ENCODE assay signal across 15 cellular contexts in the genomic region with DNA sequence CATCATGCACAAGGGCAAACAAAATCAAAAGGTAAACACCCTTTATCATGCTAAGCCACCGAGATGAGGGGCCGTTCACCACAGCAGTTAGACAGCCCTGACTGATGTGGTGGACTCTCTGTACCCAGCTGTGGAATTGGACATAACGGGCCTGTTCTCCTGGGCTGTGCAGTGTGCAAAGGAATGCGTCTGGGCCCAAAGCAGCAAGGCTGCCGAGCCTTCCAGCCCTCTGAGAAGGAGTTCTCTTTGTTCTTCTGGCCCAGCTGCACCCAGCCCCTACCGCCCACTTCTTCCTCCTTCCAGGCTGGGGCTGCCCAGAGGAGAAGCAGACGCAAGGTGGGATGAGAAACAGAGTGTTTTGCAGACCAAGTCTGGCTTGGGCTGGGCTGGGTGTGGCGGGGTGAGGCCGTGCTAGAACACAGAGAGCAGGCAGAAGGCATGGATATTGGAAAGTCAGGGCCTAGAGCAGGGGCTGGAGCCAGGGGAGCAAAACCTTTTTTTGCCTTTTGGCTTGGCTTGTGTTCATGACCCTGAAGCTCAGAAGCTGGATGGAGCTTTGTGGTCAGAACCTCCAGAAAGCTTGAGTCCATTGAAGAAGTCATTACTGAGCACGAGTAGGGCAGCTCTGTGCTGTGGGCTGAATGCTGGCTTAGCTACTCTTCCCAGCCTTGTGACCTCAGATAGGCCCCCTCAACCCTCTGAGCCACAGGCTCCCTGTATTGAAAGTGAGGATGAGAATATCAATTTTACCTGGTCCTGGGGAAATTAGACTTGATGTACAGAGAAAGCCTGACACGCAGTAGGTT. TPM values are rescaled to one million over a fixed set of nuclear protein-coding genes. Genes with fewer than 3 reads are reported as not detected.
DNase-seq lines count a peak whose midpoint lies in the region; ATAC-seq and TF ChIP-seq lines count a peak whose summit lies in the region.
"Had no signal": no experiment of that assay in that cellular context is flagged by ENCODE, and none has a peak within 500 bp of the region (broad histone marks: within the 10 kb centered on the region; RNA-seq: fewer than 3 reads in every experiment).

No MANE protein-coding gene starts in this region.

- H3K36me3 Mint-ChIP-seq in activated CD8-positive, alpha-beta T cell treated with anti-CD3 and anti-CD28 coated beads, Interleukin-2, amount 10 ng/mL, durations not matched to agents 7 days and 5 days (ENCODE audit: low read depth), result no peaks in the 10 kb centered on the region
- no peaks in the 10 kb centered on the region for H3K36me3 Mint-ChIP-seq in activated CD8-positive, alpha-beta T cell treated with anti-CD3 and anti-CD28 coated beads for 36 hours (ENCODE audit: low read depth)
- H3K36me3 Mint-ChIP-seq in osteocyte (ENCODE audit: unreplicated experiment), result no peaks in the 10 kb centered on the region
- no peaks in the 10 kb centered on the region for H3K36me3 Mint-ChIP-seq in natural killer cell
- H3K36me3 Mint-ChIP-seq: activated naive CD8-positive, alpha-beta T cell treated with anti-CD3 and anti-CD28 coated beads, Interleukin-2, amount 10 ng/mL, durations not matched to agents 7 days and 5 days had no signal

- POLR2A ChIA-PET in activated CD8-positive, alpha-beta T cell treated with anti-CD3 and anti-CD28 coated beads, Interleukin-2, amount 10 ng/mL, durations not matched to agents 7 days and 5 days (lab: Charles Lee), result no interaction called here
- POLR2A ChIA-PET in activated CD8-positive, alpha-beta T cell treated with anti-CD3 and anti-CD28 coated beads for 36 hours (lab: Charles Lee), result no interaction called here

- H3K9me3 Mint-ChIP-seq in activated CD8-positive, alpha-beta T cell treated with anti-CD3 and anti-CD28 coated beads, Interleukin-2, amount 10 ng/mL, durations not matched to agents 7 days and 5 days (ENCODE audit: insufficient read depth), result no peaks in the 10 kb centered on the region
- no peaks in the 10 kb centered on the region for H3K9me3 Mint-ChIP-seq in activated CD8-positive, alpha-beta T cell treated with anti-CD3 and anti-CD28 coated beads for 36 hours
- H3K9me3 Mint-ChIP-seq in osteocyte (ENCODE audit: unreplicated experiment) (no peaks in the 10 kb centered on the region), natural killer cell (no peaks in the 10 kb centered on the region)
- H3K9me3 Mint-ChIP-seq: activated naive CD8-positive, alpha-beta T cell treated with anti-CD3 and anti-CD28 coated beads, Interleukin-2, amount 10 ng/mL, durations not matched to agents 7 days and 5 days; T-helper 2 cell treated with Interferon-gamma antibody and Interleukin-4, amounts not matched to agents 5 μg/mL and 100 μg/mL, for 36 hours had no signal

- H3K4me3 ChIP-seq in heart left ventricle (no peak overlapping the region), uterus (no peak overlapping the region)
- H3K4me3 ChIP-seq: pancreas had no signal

- TF ChIP-seq CTCF in activated CD8-positive, alpha-beta T cell treated with anti-CD3 and anti-CD28 coated beads for 36 hours (IDR thresholded peaks at IDR 0.05), result no peak
- no peak for TF ChIP-seq CTCF in heart left ventricle (IDR thresholded peaks at IDR 0.05)
- TF ChIP-seq CTCF in osteocyte (IDR thresholded peaks at IDR 0.05), result no peak
- TF ChIP-seq CTCF in uterus (IDR thresholded peaks at IDR 0.05), result no peak
- TF ChIP-seq CTCF in natural killer cell (IDR thresholded peaks at IDR 0.05), result no peak

- ATAC-seq in activated CD8-positive, alpha-beta T cell treated with anti-CD3 and anti-CD28 coated beads, Interleukin-2, amount 10 ng/mL, durations not matched to agents 7 days and 5 days, result no peak
- ATAC-seq in activated CD8-positive, alpha-beta T cell treated with anti-CD3 and anti-CD28 coated beads for 36 hours, result no peak
- ATAC-seq in heart left ventricle (peak; percentile 86 to 91 (median 90)), GM21360 (IDR thresholded peaks at IDR 0.05; ENCODE audit: unreplicated experiment) (no peak), natural killer cell (no peak)

- H3K4me1 ChIP-seq in heart left ventricle (peaks cover 0 to 42% (median 24%) of the 10 kb centered on the region in 12 donors), uterus (peaks cover 0 to 3% of the 10 kb centered on the region in 2 donors)
- H3K4me1 ChIP-seq: pancreas had no signal

- H3K27ac Mint-ChIP-seq in activated CD8-positive, alpha-beta T cell treated with anti-CD3 and anti-CD28 coated beads, Interleukin-2, amount 10 ng/mL, durations not matched to agents 7 days and 5 days, result no peak overlapping the region
- H3K27ac Mint-ChIP-seq in activated CD8-positive, alpha-beta T cell treated with anti-CD3 and anti-CD28 coated beads for 36 hours, result no peak overlapping the region
- no peak overlapping the region for H3K27ac Mint-ChIP-seq in osteocyte (ENCODE audit: unreplicated experiment)
- H3K27ac Mint-ChIP-seq in natural killer cell, result no peak overlapping the region
- H3K27ac Mint-ChIP-seq: activated naive CD8-positive, alpha-beta T cell treated with anti-CD3 and anti-CD28 coated beads, Interleukin-2, amount 10 ng/mL, durations not matched to agents 7 days and 5 days; T-helper 2 cell treated with Interferon-gamma antibody and Interleukin-4, amounts not matched to agents 5 μg/mL and 100 μg/mL, for 36 hours had no signal

- TF ChIP-seq POLR2A in heart left ventricle (IDR thresholded peaks at IDR 0.05) (no peak), uterus (IDR thresholded peaks at IDR 0.05) (no peak)

- peak; percentile 9 for DNase-seq in activated CD8-positive, alpha-beta T cell treated with anti-CD3 and anti-CD28 coated beads, Interleukin-2, amount 10 ng/mL, durations not matched to agents 7 days and 5 days
- DNase-seq in activated CD8-positive, alpha-beta T cell treated with anti-CD3 and anti-CD28 coated beads for 36 hours, result no peak
- DNase-seq in heart left ventricle, result peak; percentile 74 to 89 (median 85)
- DNase-seq in osteocyte (ENCODE audit: extremely low spot score, unreplicated experiment), result peak; percentile 64
- DNase-seq in uterus, result peak; percentile 46 to 63
- DNase-seq in HT-29 (ENCODE audit: low spot score), result no peak
- no peak for DNase-seq in natural killer cell
- DNase-seq: activated naive CD8-positive, alpha-beta T cell treated with anti-CD3 and anti-CD28 coated beads, Interleukin-2, amount 10 ng/mL, durations not matched to agents 7 days and 5 days; cortex of kidney; kidney glomerular epithelial cell; OCI-M1; substantia nigra had no signal

- H3K9me3 ChIP-seq in heart left ventricle (no peaks in the 10 kb centered on the region), uterus (no peaks in the 10 kb centered on the region)
- H3K9me3 ChIP-seq: pancreas had no signal

- CTCF ChIA-PET in activated CD8-positive, alpha-beta T cell treated with anti-CD3 and anti-CD28 coated beads, Interleukin-2, amount 10 ng/mL, durations not matched to agents 7 days and 5 days (lab: Charles Lee), result no interaction called here
- CTCF ChIA-PET in activated CD8-positive, alpha-beta T cell treated with anti-CD3 and anti-CD28 coated beads for 36 hours (lab: Charles Lee), result no interaction called here

- H3K27ac ChIP-seq in heart left ventricle (peak overlapping the region; percentile 46 to 97 (median 86)), uterus (peak overlapping the region; percentile 67 to 75)
- H3K27ac ChIP-seq: pancreas had no signal

- no peaks in the 10 kb centered on the region for H3K36me3 ChIP-seq in heart left ventricle
- no peaks in the 10 kb centered on the region for H3K36me3 ChIP-seq in uterus
- H3K36me3 ChIP-seq: pancreas had no signal

- H3K27me3 ChIP-seq in heart left ventricle, result no peaks in the 10 kb centered on the region
- H3K27me3 ChIP-seq in uterus, result no peaks in the 10 kb centered on the region
- H3K27me3 ChIP-seq: pancreas had no signal

- H3K4me1 Mint-ChIP-seq in activated CD8-positive, alpha-beta T cell treated with anti-CD3 and anti-CD28 coated beads, Interleukin-2, amount 10 ng/mL, durations not matched to agents 7 days and 5 days (ENCODE audit: low read depth), result no peaks in the 10 kb centered on the region
- no peaks in the 10 kb centered on the region for H3K4me1 Mint-ChIP-seq in activated CD8-positive, alpha-beta T cell treated with anti-CD3 and anti-CD28 coated beads for 36 hours (ENCODE audit: low read depth)
- H3K4me1 Mint-ChIP-seq in osteocyte (ENCODE audit: unreplicated experiment) (no peaks in the 10 kb centered on the region), natural killer cell (peaks cover 0 to under 1% of the 10 kb centered on the region in 2 donors)

- no peaks in the 10 kb centered on the region for H3K27me3 Mint-ChIP-seq in activated CD8-positive, alpha-beta T cell treated with anti-CD3 and anti-CD28 coated beads, Interleukin-2, amount 10 ng/mL, durations not matched to agents 7 days and 5 days (ENCODE audit: low read depth)
- H3K27me3 Mint-ChIP-seq in activated CD8-positive, alpha-beta T cell treated with anti-CD3 and anti-CD28 coated beads for 36 hours, result peaks cover 11% of the 10 kb centered on the region
- H3K27me3 Mint-ChIP-seq in osteocyte (ENCODE audit: unreplicated experiment), result peaks cover 60% of the 10 kb centered on the region
- H3K27me3 Mint-ChIP-seq in natural killer cell (ENCODE audit: low read depth in 2 of 2), result peaks cover 22 to 31% of the 10 kb centered on the region in 2 donors

- 45 to 60% (median 51%) methylated on average over 10 to 11 of the region's 11 CpGs for WGBS in heart left ventricle, 4 donors

- no peak overlapping the region for H3K4me3 Mint-ChIP-seq in activated CD8-positive, alpha-beta T cell treated with anti-CD3 and anti-CD28 coated beads, Interleukin-2, amount 10 ng/mL, durations not matched to agents 7 days and 5 days
- no peak overlapping the region for H3K4me3 Mint-ChIP-seq in activated CD8-positive, alpha-beta T cell treated with anti-CD3 and anti-CD28 coated beads for 36 hours
- no peak overlapping the region for H3K4me3 Mint-ChIP-seq in osteocyte (ENCODE audit: unreplicated experiment)
- no peak overlapping the region for H3K4me3 Mint-ChIP-seq in natural killer cell
- H3K4me3 Mint-ChIP-seq: activated naive CD8-positive, alpha-beta T cell treated with anti-CD3 and anti-CD28 coated beads, Interleukin-2, amount 10 ng/mL, durations not matched to agents 7 days and 5 days; T-helper 2 cell treated with Interferon-gamma antibody and Interleukin-4, amounts not matched to agents 5 μg/mL and 100 μg/mL, for 36 hours had no signal

- intact Hi-C loops in activated CD8-positive, alpha-beta T cell treated with anti-CD3 and anti-CD28 coated beads for 36 hours (cut with micrococcal nuclease), result no loop called here
- intact Hi-C loops in heart left ventricle (cut with DNase I), result loop anchor here in 3 of 10 donors (2.0 to 5.0 kb wide), 3 partner anchors 79 to 138 kb away; partner anchors contain the start of gene NEURL1B (in 1 of the 3)
- intact Hi-C loops in uterus (cut with DNase I; ENCODE audit: low total_unique reads), result loop anchor here (10.0 kb wide), 1 partner anchor 71 kb away; no protein-coding TSS in a partner anchor
- intact Hi-C loops in natural killer cell (cut with micrococcal nuclease), result no loop called here

RNA-seq across cellular contexts. Expression of gene SH3PXD2B, which starts 49.8 kb away (rescaled TPM):
- total RNA-seq in activated CD8-positive, alpha-beta T cell treated with anti-CD3 and anti-CD28 coated beads, Interleukin-2, amount 10 ng/mL, durations not matched to agents 7 days and 5 days, result under 1 TPM; 0.21 to 0.23 TPM
- total RNA-seq in activated CD8-positive, alpha-beta T cell treated with anti-CD3 and anti-CD28 coated beads for 36 hours, result under 1 TPM; 0.38 to 0.47 TPM
- 10 to 100 TPM in 2 of 9 donors, 1 to 10 TPM in 7; 3.3 to 22.7 (median 8.4) TPM for total RNA-seq in heart left ventricle
- polyA plus RNA-seq in heart left ventricle, result 1 to 10 TPM; 1.1 to 6.9 TPM
- total RNA-seq in osteocyte, result 114 and 125 TPM in 2 replicates
- 10 to 100 TPM; 26.1 to 82.6 (median 31.0) TPM for total RNA-seq in uterus
- 1.3 and 1.9 TPM in 2 replicates for total RNA-seq in HT-29 (2014; rRNA removed; shearing (Covaris generic))
- under 1 TPM in 2 of 3 donors, not detected in 1; 0.25 to 0.35 TPM for total RNA-seq in natural killer cell

Comparison
In these comparisons a context has a peak if more than half of its experiments do, and no peak if none do; other contexts are left out.
1. DNase-seq: peak in activated CD8-positive, alpha-beta T cell treated with anti-CD3 and anti-CD28 coated beads, Interleukin-2, amount 10 ng/mL, durations not matched to agents 7 days and 5 days (single experiment), heart left ventricle (5 of 5), osteocyte (single experiment) and uterus (2 of 2); none in activated CD8-positive, alpha-beta T cell treated with anti-CD3 and anti-CD28 coated beads for 36 hours (single experiment), HT-29 (single experiment) and natural killer cell (single experiment).
2. ATAC-seq: peak in heart left ventricle (4 of 4); none in activated CD8-positive, alpha-beta T cell treated with anti-CD3 and anti-CD28 coated beads, Interleukin-2, amount 10 ng/mL, durations not matched to agents 7 days and 5 days (single experiment), activated CD8-positive, alpha-beta T cell treated with anti-CD3 and anti-CD28 coated beads for 36 hours (single experiment), GM21360 (single experiment) and natural killer cell (0 of 3).